In the genomic region with DNA sequence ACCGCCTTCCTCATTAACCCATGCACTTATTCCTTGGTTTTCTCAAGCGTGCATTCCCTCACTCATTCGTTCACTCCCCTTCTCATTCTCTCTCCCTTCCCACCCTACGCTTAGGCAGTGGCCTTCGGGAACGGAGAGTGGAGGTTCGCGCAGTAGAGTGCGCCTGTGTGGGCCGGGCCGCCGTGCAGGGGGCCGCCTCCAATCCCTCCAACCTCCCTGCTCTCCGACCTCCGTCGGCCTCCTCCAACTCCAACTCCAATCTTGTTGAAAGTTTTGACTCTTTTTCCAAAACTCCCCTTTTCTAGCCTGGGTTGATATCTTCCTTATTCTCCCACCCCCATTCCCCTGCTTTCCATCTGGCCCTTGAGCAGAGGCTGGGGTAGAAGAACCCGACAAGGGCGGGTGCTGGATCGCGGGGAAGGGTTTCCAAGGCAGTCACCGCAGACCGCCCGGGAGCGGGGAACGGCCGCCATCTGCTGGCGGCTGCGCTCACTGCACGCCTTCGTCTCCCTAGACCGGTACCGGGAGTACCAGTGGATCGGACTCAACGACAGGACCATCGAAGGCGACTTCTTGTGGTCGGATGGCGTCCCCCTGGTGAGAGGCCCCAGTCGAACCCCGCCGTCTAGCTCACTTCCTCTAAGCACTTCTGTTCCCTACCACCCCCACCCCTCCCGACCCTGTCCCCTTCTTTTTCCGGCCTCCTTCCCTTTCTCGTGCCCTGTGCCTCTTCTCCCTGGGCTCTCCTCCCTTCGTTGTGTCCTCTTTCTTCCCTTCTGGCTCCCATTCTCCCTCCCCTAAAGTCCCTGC, we compare ENCODE assay signal across 1 cellular context.
TF ChIP-seq lines count a peak whose summit lies in the region.

No MANE protein-coding gene starts in this region.

TF ChIP-seq in HepG2, 621 proteins besides CTCF, POLR2A, EP300 and RAD21 (continued from another document):
- no peak for TF ChIP-seq ZBTB7A (CRISPR knock-in tag; IDR thresholded peaks at IDR 0.05)
- TF ChIP-seq, protein P1, sequence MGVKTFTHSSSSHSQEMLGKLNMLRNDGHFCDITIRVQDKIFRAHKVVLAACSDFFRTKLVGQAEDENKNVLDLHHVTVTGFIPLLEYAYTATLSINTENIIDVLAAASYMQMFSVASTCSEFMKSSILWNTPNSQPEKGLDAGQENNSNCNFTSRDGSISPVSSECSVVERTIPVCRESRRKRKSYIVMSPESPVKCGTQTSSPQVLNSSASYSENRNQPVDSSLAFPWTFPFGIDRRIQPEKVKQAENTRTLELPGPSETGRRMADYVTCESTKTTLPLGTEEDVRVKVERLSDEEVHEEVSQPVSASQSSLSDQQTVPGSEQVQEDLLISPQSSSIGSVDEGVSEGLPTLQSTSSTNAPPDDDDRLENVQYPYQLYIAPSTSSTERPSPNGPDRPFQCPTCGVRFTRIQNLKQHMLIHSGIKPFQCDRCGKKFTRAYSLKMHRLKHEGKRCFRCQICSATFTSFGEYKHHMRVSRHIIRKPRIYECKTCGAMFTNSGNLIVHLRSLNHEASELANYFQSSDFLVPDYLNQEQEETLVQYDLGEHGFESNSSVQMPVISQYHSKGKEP (CRISPR knock-in tag; IDR thresholded peaks at IDR 0.05): no peak
- TF ChIP-seq NR2F6 (IDR thresholded peaks at IDR 0.05): no peak
- no peak for TF ChIP-seq NR2F6 (CRISPR knock-in tag; IDR thresholded peaks at IDR 0.05)
- TF ChIP-seq, protein P2, sequence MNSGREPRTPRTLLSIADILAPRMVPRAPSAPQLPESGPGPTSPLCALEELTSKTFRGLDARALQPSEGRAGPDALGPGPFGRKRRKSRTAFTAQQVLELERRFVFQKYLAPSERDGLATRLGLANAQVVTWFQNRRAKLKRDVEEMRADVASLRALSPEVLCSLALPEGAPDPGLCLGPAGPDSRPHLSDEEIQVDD (CRISPR knock-in tag; IDR thresholded peaks at IDR 0.05; ENCODE audit: borderline replicate concordance): no peak
- peak; percentile 66 for TF ChIP-seq XRCC5 (optimal IDR thresholded peaks at IDR 0.05; ENCODE audit: low read length)
- no peak for TF ChIP-seq BRD4 (CRISPR knock-in tag; IDR thresholded peaks at IDR 0.05)
